19 cellular contexts compared by ENCODE assay signal in the genomic region with DNA sequence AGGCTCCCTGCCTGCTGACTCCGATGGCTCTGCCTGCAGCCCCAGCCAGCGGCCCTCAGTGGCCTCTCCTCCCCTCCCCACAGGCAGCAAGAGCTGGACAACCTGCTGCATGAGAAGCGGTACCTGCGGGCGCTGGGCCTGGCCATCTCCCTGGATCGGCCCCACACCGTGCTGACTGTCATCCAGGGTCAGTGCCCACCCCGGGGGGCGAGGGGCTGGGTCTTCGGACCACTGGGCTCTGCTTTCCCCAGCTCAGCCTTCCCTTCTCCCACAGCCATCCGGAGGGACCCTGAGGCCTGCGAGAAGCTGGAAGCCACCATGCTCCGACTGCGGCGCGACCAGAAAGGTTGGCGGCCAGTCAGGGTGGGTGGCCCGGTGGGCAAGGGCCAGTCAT. TPM values are rescaled to one million over a fixed set of nuclear protein-coding genes. Genes with fewer than 3 reads are reported as not detected.
A peak's percentile ranks its signal among the peaks of the same experiment; 100 is the strongest.
DNase-seq lines count a peak whose midpoint lies in the region; ATAC-seq, FAIRE-seq and TF ChIP-seq lines count a peak whose summit lies in the region.
"Had no signal": no experiment of that assay in that cellular context is flagged by ENCODE, and none has a peak within 500 bp of the region (broad histone marks: within the 10 kb centered on the region; RNA-seq: fewer than 3 reads in every experiment).

No MANE protein-coding gene starts in this region.

- in situ Hi-C loops in K562 (cut with MboI) = no loop called here

- H2AFZ ChIP-seq in HCT116 (ENCODE audit: low read depth, low read length, poor library complexity, severe bottlenecking) (no peak overlapping the region), K562 (ENCODE audit: low read depth, low read length) (no peak overlapping the region)

- H3K4me2 ChIP-seq in HCT116 (ENCODE audit: low read length) (peak overlapping the region; percentile 97), K562 (ENCODE audit: insufficient read depth, low read length) (no peak overlapping the region)
- H3K4me2 ChIP-seq: BLaER1, KMS-11 had no signal

- peaks cover 0 to 41% of the 10 kb centered on the region in 2 experiments; a peak in 2 of 4 replicates for H3K36me3 ChIP-seq in HCT116 (ENCODE audit: control insufficient read depth in 1 of 2, insufficient read depth in 2 of 2, low read length in 2 of 2)
- peaks cover 62% of the 10 kb centered on the region; the same call in 2 of the 3 replicates for H3K36me3 ChIP-seq in K562 (ENCODE audit: control insufficient read depth, insufficient read depth, low read length)
- H3K36me3 ChIP-seq in lower lobe of right lung = peaks cover 45% of the 10 kb centered on the region

- CTCF ChIA-PET in HCT116 (lab: Charles Lee) (interaction anchor here (1.4 kb wide), 1 partner anchor 26 kb away, joined by 5 read pairs; no protein-coding TSS in a partner anchor), K562 (lab: Yijun Ruan, JAX; ENCODE audit: low intra/inter-chr PET ratio) (no interaction called here)

- H4K20me1 ChIP-seq in HCT116 (ENCODE audit: insufficient read depth) (no peaks in the 10 kb centered on the region), K562 (replicated peaks; ENCODE audit: control insufficient read depth, insufficient read depth, low read length) (no peaks in the 10 kb centered on the region)

- ATAC-seq in HCT116 (no peak), K562 (no peak), lower lobe of right lung (no peak), HG03045 (IDR thresholded peaks at IDR 0.05; ENCODE audit: unreplicated experiment) (no peak)

- no peak for TF ChIP-seq POLR2A in HCT116 (IDR thresholded peaks at IDR 0.05; ENCODE audit: borderline replicate concordance, extremely low read depth, insufficient read depth, insufficient read length)
- no peak for TF ChIP-seq POLR2A in K562 (conservative IDR thresholded peaks at IDR 0.05)

- no peak for TF ChIP-seq EP300 in K562 (IDR thresholded peaks at IDR 0.05; ENCODE audit: low read length)

- TF ChIP-seq CTCF in 22Rv1 (IDR thresholded peaks at IDR 0.05) (no peak), HCT116 (IDR thresholded peaks at IDR 0.05 in 2 of 3, conservative IDR thresholded peaks at IDR 0.05 in 1 of 3; ENCODE audit: borderline replicate concordance in 1 of 3, insufficient read depth in 1 of 3, low read depth in 2 of 3, low read length in 2 of 3) (no peak), K562 (IDR thresholded peaks at IDR 0.05 in 2 of 3, conservative IDR thresholded peaks at IDR 0.05 in 1 of 3; ENCODE audit: insufficient read depth in 2 of 3, low read depth in 1 of 3, low read length in 3 of 3) (no peak), lower lobe of right lung (IDR thresholded peaks at IDR 0.05) (no peak)

- no peak overlapping the region for H3K4me3 ChIP-seq in HCT116 (replicated peaks in 1 of 2; ENCODE audit: low read depth in 1 of 2, low read length in 2 of 2)
- H3K4me3 ChIP-seq in K562 = no peak overlapping the region
- no peak overlapping the region for H3K4me3 ChIP-seq in lower lobe of right lung
- H3K4me3 ChIP-seq: BLaER1, HAP-1 had no signal

- no peak for TF ChIP-seq RAD21 in HCT116 (IDR thresholded peaks at IDR 0.05; ENCODE audit: low read depth)
- TF ChIP-seq RAD21 in K562 (CRISPR knock-in tag; conservative IDR thresholded peaks at IDR 0.05 in 1 of 2, IDR thresholded peaks at IDR 0.05 in 1 of 2) = no peak

- H3K9me1 ChIP-seq in K562 (ENCODE audit: control insufficient read depth, insufficient read depth, low read length) = no peaks in the 10 kb centered on the region

- H3K9me3 ChIP-seq in HCT116 (ENCODE audit: control insufficient read depth in 1 of 2, insufficient read depth in 1 of 2, low read depth in 1 of 2, low read length in 2 of 2) (no peaks in the 10 kb centered on the region), K562 (replicated peaks; ENCODE audit: control insufficient read depth, insufficient read depth, low read depth, low read length) (no peaks in the 10 kb centered on the region), lower lobe of right lung (no peaks in the 10 kb centered on the region)
- H3K9me3 ChIP-seq: BLaER1, HAP-1 had no signal

- RAD21 ChIA-PET in HCT116 (lab: Charles Lee; ENCODE audit: low non-redundant PET in 1 of 2, low total read pairs in 2 of 2, uncharacterized antibody in 2 of 2, unreplicated experiment in 2 of 2) = interaction anchor here in 1 of 2 experiments (0.6 kb wide), 1 partner anchor 13 kb away, joined by 6 read pairs; the partner anchor contains the start of gene RPS2

- 97% methylated on average over 10 of the region's 18 CpGs for WGBS in K562 (ENCODE audit: insufficient coverage, low coverage, missing lambda C conversion rate)

- peak overlapping the region; percentile 84 for H3K9ac ChIP-seq in HCT116 (ENCODE audit: low read length)
- H3K9ac ChIP-seq in K562 (ENCODE audit: insufficient read depth in 1 of 2, low read depth in 2 of 2, low read length in 2 of 2) = no peak overlapping the region
- H3K9ac ChIP-seq: BLaER1, KMS-11 had no signal

- no peaks in the 10 kb centered on the region for H3K9me2 ChIP-seq in HCT116 (ENCODE audit: insufficient read depth)

- intact Hi-C loops in HCT116 (cut with micrococcal nuclease) (no loop called here), K562 (cut with micrococcal nuclease) (no loop called here), lower lobe of right lung (cut with DNase I) (no loop called here)

- POLR2A ChIA-PET in HCT116 (lab: Charles Lee) = interaction anchor here (3.3 to 12.5 kb wide), 2 partner anchors 12 to 17 kb away, joined by 14 to 104 read pairs; partner anchors contain the start of genes NDUFB10, RNF151 and RPS2
- POLR2A ChIA-PET in K562 (lab: Yijun Ruan, JAX) = interaction anchor here (0.6 to 2.7 kb wide), 4 partner anchors 11 to 14 kb away, joined by 3 to 30 read pairs (median 4); partner anchors contain the start of gene RPS2

- no peaks in the 10 kb centered on the region for H3K27me3 ChIP-seq in HCT116 (ENCODE audit: insufficient read depth, low read length)
- no peaks in the 10 kb centered on the region for H3K27me3 ChIP-seq in K562 (ENCODE audit: control insufficient read depth in 2 of 2, insufficient read depth in 2 of 2, low read length in 2 of 2)
- peaks cover 33% of the 10 kb centered on the region for H3K27me3 ChIP-seq in lower lobe of right lung (ENCODE audit: low read depth)

- DNase-seq in HCT116 (ENCODE audit: low read depth, low spot score) (no peak), K562 (ENCODE audit: extremely low read depth in 1 of 4, low spot score in 3 of 4) (no peak), lower lobe of right lung (peak; percentile 47), retina (no peak), NCI-H2081 (lab: John Stamatoyannopoulos, UW) (no peak)
- DNase-seq: AML-193; CD4-positive, alpha-beta memory T cell; DMS79 treated with DMSO at 0.1 percent for 48 hours; GF-D8 had no signal

- peaks cover 42 to 64% of the 10 kb centered on the region in 2 experiments for H3K4me1 ChIP-seq in HCT116 (ENCODE audit: control insufficient read depth in 1 of 2, insufficient read depth in 2 of 2, low read length in 2 of 2)
- H3K4me1 ChIP-seq in K562 (replicated peaks in 1 of 2; ENCODE audit: control insufficient read depth in 2 of 2, insufficient read depth in 2 of 2, low read length in 2 of 2) = peaks cover under 1 to 84% of the 10 kb centered on the region in 2 experiments; a peak in 3 of 5 replicates
- H3K4me1 ChIP-seq in lower lobe of right lung = peaks cover 23% of the 10 kb centered on the region
- H3K4me1 ChIP-seq: HAP-1 had no signal

- H3K79me2 ChIP-seq in HCT116 (ENCODE audit: insufficient read depth, low read length) = peaks cover 22% of the 10 kb centered on the region
- H3K79me2 ChIP-seq in K562 (ENCODE audit: control insufficient read depth, insufficient read depth, low read length) = peaks cover 16% of the 10 kb centered on the region

- no peak for FAIRE-seq in K562 (lab: Jason Lieb, UNC)
- FAIRE-seq: A204.1, HTR-8/SVneo had no signal

- peak overlapping the region; percentile 96 for H3K27ac ChIP-seq in 22Rv1
- H3K27ac ChIP-seq in HCT116 (ENCODE audit: low read depth, low read length) = peak overlapping the region; percentile 88; the same call in 1 of the 2 replicates
- H3K27ac ChIP-seq in K562 (ENCODE audit: extremely low read depth, low read depth, low read length) = no peak overlapping the region
- no peak overlapping the region for H3K27ac ChIP-seq in lower lobe of right lung
- H3K27ac ChIP-seq: BLaER1, KMS-11 had no signal

- BruUV-seq in HCT116 (replicated peaks; lab: Mats Ljungman, UMichigan) (no TSS peak), K562 (replicated peaks; lab: Mats Ljungman, UMichigan) (TSS peak; percentile 13)

RNA-seq across cellular contexts. Expression of gene NOXO1, which starts 3.4 kb away (rescaled TPM):
- 10.0 TPM for total RNA-seq in HCT116 (2021; ENCODE audit: unreplicated experiment)
- polyA plus RNA-seq in HCT116 (2012) = 4.4 and 5.3 TPM in 2 replicates
- 0.67 TPM in 1 of 2 replicates, not detected in the other for total RNA-seq in K562 (2011; cell fraction: chromatin; rRNA removed; ENCODE audit: low replicate concordance)
- 0.66 TPM in 1 of 2 replicates, not detected in the other for total RNA-seq in K562 (2011; cell fraction: nucleolus; rRNA removed)
- total RNA-seq in K562 (2011; cell fraction: nucleoplasm; rRNA removed) = not detected in 2 replicates
- not detected in 2 replicates for total RNA-seq in K562 (2014; rRNA removed)
- total RNA-seq in K562 (2014; rRNA removed; fragmentation: Illumina TruSeq; extraction: Trizol) = not detected in 2 replicates
- total RNA-seq in K562 (2015; rRNA removed; fragmentation: Illumina TruSeq; extraction: Trizol) = not detected in 2 replicates
- total RNA-seq in K562 (2021) = not detected in 2 replicates
- not detected in 2 replicates for polyA plus RNA-seq in K562 (2011; rRNA removed)
- not detected in 2 replicates for polyA plus RNA-seq in K562 (2011; cell fraction: cytosol; rRNA removed)
- 0.62 and 0.75 TPM in 2 replicates for polyA plus RNA-seq in K562 (2011; cell fraction: nucleus; rRNA removed)
- not detected in 2 replicates for polyA plus RNA-seq in K562 (2012)
- not detected in 2 replicates for polyA plus RNA-seq in K562 (2014; fragmentation: Illumina TruSeq; extraction: Trizol)
- polyA plus RNA-seq in K562 (2014; fragmentation: Nextera tagmentation; extraction: Ambion mirVana) = not detected
- polyA plus RNA-seq in K562 (2014; rRNA removed) = not detected in 2 replicates
- polyA minus RNA-seq in K562 (2011; rRNA and poly(A)+ RNA removed) = not detected in 2 replicates
- polyA minus RNA-seq in K562 (2011; cell fraction: cytosol; rRNA and poly(A)+ RNA removed) = not detected in 2 replicates
- 0.33 TPM in 1 of 2 replicates, not detected in the other for polyA minus RNA-seq in K562 (2011; cell fraction: nucleus; rRNA and poly(A)+ RNA removed)
- 1.7 TPM for total RNA-seq in lower lobe of right lung
- total RNA-seq: H4 had no signal
- polyA plus RNA-seq: CD14-positive monocyte, IgD-negative memory B cell had no signal

RNA-seq across cellular contexts. Expression of gene TBL3, which starts 6.0 kb away (rescaled TPM):
- total RNA-seq in HCT116 (2021; ENCODE audit: unreplicated experiment) (68.9 TPM), K562 (2014; rRNA removed) (115 and 117 TPM in 2 replicates), K562 (2014; rRNA removed; fragmentation: Illumina TruSeq; extraction: Trizol) (2.6 and 8.0 TPM in 2 replicates), K562 (2015; rRNA removed; fragmentation: Illumina TruSeq; extraction: Trizol) (24.5 and 28.3 TPM in 2 replicates), K562 (2021) (106 and 108 TPM in 2 replicates), lower lobe of right lung (25.6 TPM)
- 60.9 and 68.3 TPM in 2 replicates for polyA plus RNA-seq in HCT116 (2012)
- 18.2 and 103 TPM in 2 replicates for total RNA-seq in K562 (2011; cell fraction: chromatin; rRNA removed; ENCODE audit: low replicate concordance)
- 94.2 and 142 TPM in 2 replicates for total RNA-seq in K562 (2011; cell fraction: nucleolus; rRNA removed)
- 30.2 and 40.8 TPM in 2 replicates for total RNA-seq in K562 (2011; cell fraction: nucleoplasm; rRNA removed)
- polyA plus RNA-seq in K562 (2011; rRNA removed) (21.1 and 53.1 TPM in 2 replicates), K562 (2014; fragmentation: Illumina TruSeq; extraction: Trizol) (47.3 and 78.3 TPM in 2 replicates), K562 (2014; fragmentation: Nextera tagmentation; extraction: Ambion mirVana) (1 to 10 TPM in 1 of 2 experiments, under 1 TPM in 1; 0.97 to 7.2 TPM), K562 (2014; rRNA removed) (56.5 and 80.8 TPM in 2 replicates)
- polyA plus RNA-seq in K562 (2011; cell fraction: cytosol; rRNA removed) = 43.4 and 116 TPM in 2 replicates
- polyA plus RNA-seq in K562 (2011; cell fraction: nucleus; rRNA removed) = 109 and 185 TPM in 2 replicates
- 65.0 and 71.4 TPM in 2 replicates for polyA plus RNA-seq in K562 (2012)
- 24.5 and 41.6 TPM in 2 replicates for polyA minus RNA-seq in K562 (2011; rRNA and poly(A)+ RNA removed)
- polyA minus RNA-seq in K562 (2011; cell fraction: cytosol; rRNA and poly(A)+ RNA removed) = 108 and 113 TPM in 2 replicates
- polyA minus RNA-seq in K562 (2011; cell fraction: nucleus; rRNA and poly(A)+ RNA removed) = 42.1 and 44.9 TPM in 2 replicates

RNA-seq across cellular contexts. Expression of gene GFER, which starts 6.1 kb away (rescaled TPM):
- total RNA-seq in HCT116 (2021; ENCODE audit: unreplicated experiment) = 47.3 TPM
- 54.3 and 65.9 TPM in 2 replicates for polyA plus RNA-seq in HCT116 (2012)
- 9.2 and 25.2 TPM in 2 replicates for total RNA-seq in K562 (2011; cell fraction: chromatin; rRNA removed; ENCODE audit: low replicate concordance)
- 28.7 TPM in 2 replicates for total RNA-seq in K562 (2011; cell fraction: nucleolus; rRNA removed)
- 18.7 and 18.8 TPM in 2 replicates for total RNA-seq in K562 (2011; cell fraction: nucleoplasm; rRNA removed)
- total RNA-seq in K562 (2014; rRNA removed) = 46.2 and 67.8 TPM in 2 replicates
- 10.1 and 15.6 TPM in 2 replicates for total RNA-seq in K562 (2014; rRNA removed; fragmentation: Illumina TruSeq; extraction: Trizol)
- 22.9 and 26.3 TPM in 2 replicates for total RNA-seq in K562 (2015; rRNA removed; fragmentation: Illumina TruSeq; extraction: Trizol)
- 53.7 and 54.7 TPM in 2 replicates for total RNA-seq in K562 (2021)
- 16.5 and 28.7 TPM in 2 replicates for polyA plus RNA-seq in K562 (2011; rRNA removed)
- 18.4 and 31.1 TPM in 2 replicates for polyA plus RNA-seq in K562 (2011; cell fraction: cytosol; rRNA removed)
- polyA plus RNA-seq in K562 (2011; cell fraction: nucleus; rRNA removed) = 30.1 and 38.7 TPM in 2 replicates
- 34.0 and 53.1 TPM in 2 replicates for polyA plus RNA-seq in K562 (2012)
- polyA plus RNA-seq in K562 (2014; fragmentation: Illumina TruSeq; extraction: Trizol) = 19.8 and 24.3 TPM in 2 replicates
- 1 to 10 TPM; 4.3 to 5.1 TPM for polyA plus RNA-seq in K562 (2014; fragmentation: Nextera tagmentation; extraction: Ambion mirVana)
- 45.4 and 46.8 TPM in 2 replicates for polyA plus RNA-seq in K562 (2014; rRNA removed)
- polyA minus RNA-seq in K562 (2011; rRNA and poly(A)+ RNA removed) = 3.4 and 4.4 TPM in 2 replicates
- polyA minus RNA-seq in K562 (2011; cell fraction: cytosol; rRNA and poly(A)+ RNA removed) = 16.9 and 22.0 TPM in 2 replicates
- polyA minus RNA-seq in K562 (2011; cell fraction: nucleus; rRNA and poly(A)+ RNA removed) = 14.0 and 16.9 TPM in 2 replicates
- total RNA-seq in lower lobe of right lung = 24.7 TPM

RNA-seq across cellular contexts. Expression of gene RNF151, which starts 11.2 kb away (rescaled TPM):
- 0.30 TPM for total RNA-seq in HCT116 (2021; ENCODE audit: unreplicated experiment)
- polyA plus RNA-seq in HCT116 (2012) = 0.15 TPM in 1 of 2 replicates, not detected in the other
- total RNA-seq in K562 (2011; cell fraction: chromatin; rRNA removed; ENCODE audit: low replicate concordance) = 0.44 TPM in 1 of 2 replicates, not detected in the other
- total RNA-seq in K562 (2011; cell fraction: nucleolus; rRNA removed) = 0.79 TPM in 1 of 2 replicates, not detected in the other
- not detected in 2 replicates for total RNA-seq in K562 (2011; cell fraction: nucleoplasm; rRNA removed)
- not detected in 2 replicates for total RNA-seq in K562 (2014; rRNA removed)
- total RNA-seq in K562 (2014; rRNA removed; fragmentation: Illumina TruSeq; extraction: Trizol) = not detected in 2 replicates
- total RNA-seq in K562 (2015; rRNA removed; fragmentation: Illumina TruSeq; extraction: Trizol) = not detected in 2 replicates
- total RNA-seq in K562 (2021) = not detected in 2 replicates
- not detected in 2 replicates for polyA plus RNA-seq in K562 (2011; rRNA removed)
- 0.10 and 0.13 TPM in 2 replicates for polyA plus RNA-seq in K562 (2011; cell fraction: cytosol; rRNA removed)
- polyA plus RNA-seq in K562 (2011; cell fraction: nucleus; rRNA removed) = 0.21 TPM in 1 of 2 replicates, not detected in the other
- not detected in 2 replicates for polyA plus RNA-seq in K562 (2012)
- not detected in 2 replicates for polyA plus RNA-seq in K562 (2014; fragmentation: Illumina TruSeq; extraction: Trizol)
- polyA plus RNA-seq in K562 (2014; fragmentation: Nextera tagmentation; extraction: Ambion mirVana) = not detected
- not detected in 2 replicates for polyA plus RNA-seq in K562 (2014; rRNA removed)
- polyA minus RNA-seq in K562 (2011; rRNA and poly(A)+ RNA removed) = not detected in 2 replicates
- not detected in 2 replicates for polyA minus RNA-seq in K562 (2011; cell fraction: cytosol; rRNA and poly(A)+ RNA removed)
- not detected in 2 replicates for polyA minus RNA-seq in K562 (2011; cell fraction: nucleus; rRNA and poly(A)+ RNA removed)
- not detected for total RNA-seq in lower lobe of right lung
- total RNA-seq: CD4-positive, alpha-beta memory T cell; H4 had no signal
- polyA plus RNA-seq: CD14-positive monocyte; CD4-positive, alpha-beta memory T cell; IgD-negative memory B cell had no signal

RNA-seq across cellular contexts. Expression of gene SYNGR3, which starts 11.9 kb away (rescaled TPM):
- total RNA-seq in HCT116 (2021; ENCODE audit: unreplicated experiment) (11.5 TPM), K562 (2014; rRNA removed) (69.2 and 110 TPM in 2 replicates), K562 (2014; rRNA removed; fragmentation: Illumina TruSeq; extraction: Trizol) (17.8 and 20.7 TPM in 2 replicates), K562 (2015; rRNA removed; fragmentation: Illumina TruSeq; extraction: Trizol) (24.4 and 28.6 TPM in 2 replicates), K562 (2021) (61.9 and 68.8 TPM in 2 replicates), lower lobe of right lung (0.24 TPM)
- 9.1 and 9.9 TPM in 2 replicates for polyA plus RNA-seq in HCT116 (2012)
- total RNA-seq in K562 (2011; cell fraction: chromatin; rRNA removed; ENCODE audit: low replicate concordance) = 9.9 and 36.5 TPM in 2 replicates
- 44.1 and 46.0 TPM in 2 replicates for total RNA-seq in K562 (2011; cell fraction: nucleolus; rRNA removed)
- 27.9 and 32.7 TPM in 2 replicates for total RNA-seq in K562 (2011; cell fraction: nucleoplasm; rRNA removed)
- polyA plus RNA-seq in K562 (2011; rRNA removed) (36.3 and 38.3 TPM in 2 replicates), K562 (2014; fragmentation: Illumina TruSeq; extraction: Trizol) (41.5 and 44.1 TPM in 2 replicates), K562 (2014; fragmentation: Nextera tagmentation; extraction: Ambion mirVana) (1 to 10 TPM; 3.7 to 4.4 TPM), K562 (2014; rRNA removed) (47.7 and 69.1 TPM in 2 replicates)
- 65.6 and 158 TPM in 2 replicates for polyA plus RNA-seq in K562 (2011; cell fraction: cytosol; rRNA removed)
- 37.4 and 52.6 TPM in 2 replicates for polyA plus RNA-seq in K562 (2011; cell fraction: nucleus; rRNA removed)
- 49.8 and 53.8 TPM in 2 replicates for polyA plus RNA-seq in K562 (2012)
- polyA minus RNA-seq in K562 (2011; rRNA and poly(A)+ RNA removed) = 14.7 and 22.4 TPM in 2 replicates
- polyA minus RNA-seq in K562 (2011; cell fraction: cytosol; rRNA and poly(A)+ RNA removed) = 42.2 and 50.7 TPM in 2 replicates
- 16.2 and 16.4 TPM in 2 replicates for polyA minus RNA-seq in K562 (2011; cell fraction: nucleus; rRNA and poly(A)+ RNA removed)

Comparison
In these comparisons a context has a peak if more than half of its experiments do, and no peak if none do; other contexts are left out.
1. H3K27ac ChIP-seq: peak in 22Rv1 (single experiment) and HCT116 (single experiment); none in K562 (single experiment) and lower lobe of right lung (single experiment).